ENCODE assay signal across 1 cellular context in genomic region chr6:13396241-13396792, GRCh38.
TF ChIP-seq lines count a peak whose summit lies in the region.

No MANE protein-coding gene starts in this region.

TF ChIP-seq in GM23338, 12 proteins besides CTCF, POLR2A, EP300 and RAD21 (continued from another document):
- TF ChIP-seq, protein P1, sequence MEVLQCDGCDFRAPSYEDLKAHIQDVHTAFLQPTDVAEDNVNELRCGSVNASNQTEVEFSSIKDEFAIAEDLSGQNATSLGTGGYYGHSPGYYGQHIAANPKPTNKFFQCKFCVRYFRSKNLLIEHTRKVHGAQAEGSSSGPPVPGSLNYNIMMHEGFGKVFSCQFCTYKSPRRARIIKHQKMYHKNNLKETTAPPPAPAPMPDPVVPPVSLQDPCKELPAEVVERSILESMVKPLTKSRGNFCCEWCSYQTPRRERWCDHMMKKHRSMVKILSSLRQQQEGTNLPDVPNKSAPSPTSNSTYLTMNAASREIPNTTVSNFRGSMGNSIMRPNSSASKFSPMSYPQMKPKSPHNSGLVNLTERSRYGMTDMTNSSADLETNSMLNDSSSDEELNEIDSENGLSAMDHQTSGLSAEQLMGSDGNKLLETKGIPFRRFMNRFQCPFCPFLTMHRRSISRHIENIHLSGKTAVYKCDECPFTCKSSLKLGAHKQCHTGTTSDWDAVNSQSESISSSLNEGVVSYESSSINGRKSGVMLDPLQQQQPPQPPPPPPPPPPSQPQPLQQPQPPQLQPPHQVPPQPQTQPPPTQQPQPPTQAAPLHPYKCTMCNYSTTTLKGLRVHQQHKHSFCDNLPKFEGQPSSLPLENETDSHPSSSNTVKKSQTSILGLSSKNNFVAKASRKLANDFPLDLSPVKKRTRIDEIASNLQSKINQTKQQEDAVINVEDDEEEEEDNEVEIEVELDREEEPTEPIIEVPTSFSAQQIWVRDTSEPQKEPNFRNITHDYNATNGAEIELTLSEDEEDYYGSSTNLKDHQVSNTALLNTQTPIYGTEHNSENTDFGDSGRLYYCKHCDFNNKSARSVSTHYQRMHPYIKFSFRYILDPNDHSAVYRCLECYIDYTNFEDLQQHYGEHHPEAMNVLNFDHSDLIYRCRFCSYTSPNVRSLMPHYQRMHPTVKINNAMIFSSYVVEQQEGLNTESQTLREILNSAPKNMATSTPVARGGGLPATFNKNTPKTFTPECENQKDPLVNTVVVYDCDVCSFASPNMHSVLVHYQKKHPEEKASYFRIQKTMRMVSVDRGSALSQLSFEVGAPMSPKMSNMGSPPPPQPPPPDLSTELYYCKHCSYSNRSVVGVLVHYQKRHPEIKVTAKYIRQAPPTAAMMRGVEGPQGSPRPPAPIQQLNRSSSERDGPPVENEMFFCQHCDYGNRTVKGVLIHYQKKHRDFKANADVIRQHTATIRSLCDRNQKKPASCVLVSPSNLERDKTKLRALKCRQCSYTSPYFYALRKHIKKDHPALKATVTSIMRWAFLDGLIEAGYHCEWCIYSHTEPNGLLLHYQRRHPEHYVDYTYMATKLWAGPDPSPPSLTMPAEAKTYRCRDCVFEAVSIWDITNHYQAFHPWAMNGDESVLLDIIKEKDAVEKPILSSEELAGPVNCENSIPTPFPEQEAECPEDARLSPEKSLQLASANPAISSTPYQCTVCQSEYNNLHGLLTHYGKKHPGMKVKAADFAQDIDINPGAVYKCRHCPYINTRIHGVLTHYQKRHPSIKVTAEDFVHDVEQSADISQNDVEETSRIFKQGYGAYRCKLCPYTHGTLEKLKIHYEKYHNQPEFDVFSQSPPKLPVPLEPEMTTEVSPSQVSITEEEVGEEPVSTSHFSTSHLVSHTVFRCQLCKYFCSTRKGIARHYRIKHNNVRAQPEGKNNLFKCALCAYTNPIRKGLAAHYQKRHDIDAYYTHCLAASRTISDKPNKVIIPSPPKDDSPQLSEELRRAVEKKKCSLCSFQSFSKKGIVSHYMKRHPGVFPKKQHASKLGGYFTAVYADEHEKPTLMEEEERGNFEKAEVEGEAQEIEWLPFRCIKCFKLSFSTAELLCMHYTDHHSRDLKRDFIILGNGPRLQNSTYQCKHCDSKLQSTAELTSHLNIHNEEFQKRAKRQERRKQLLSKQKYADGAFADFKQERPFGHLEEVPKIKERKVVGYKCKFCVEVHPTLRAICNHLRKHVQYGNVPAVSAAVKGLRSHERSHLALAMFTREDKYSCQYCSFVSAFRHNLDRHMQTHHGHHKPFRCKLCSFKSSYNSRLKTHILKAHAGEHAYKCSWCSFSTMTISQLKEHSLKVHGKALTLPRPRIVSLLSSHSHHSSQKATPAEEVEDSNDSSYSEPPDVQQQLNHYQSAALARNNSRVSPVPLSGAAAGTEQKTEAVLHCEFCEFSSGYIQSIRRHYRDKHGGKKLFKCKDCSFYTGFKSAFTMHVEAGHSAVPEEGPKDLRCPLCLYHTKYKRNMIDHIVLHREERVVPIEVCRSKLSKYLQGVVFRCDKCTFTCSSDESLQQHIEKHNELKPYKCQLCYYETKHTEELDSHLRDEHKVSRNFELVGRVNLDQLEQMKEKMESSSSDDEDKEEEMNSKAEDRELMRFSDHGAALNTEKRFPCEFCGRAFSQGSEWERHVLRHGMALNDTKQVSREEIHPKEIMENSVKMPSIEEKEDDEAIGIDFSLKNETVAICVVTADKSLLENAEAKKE (CRISPR knock-in tag; IDR thresholded peaks at IDR 0.05) = no peak
- TF ChIP-seq, protein P2, sequence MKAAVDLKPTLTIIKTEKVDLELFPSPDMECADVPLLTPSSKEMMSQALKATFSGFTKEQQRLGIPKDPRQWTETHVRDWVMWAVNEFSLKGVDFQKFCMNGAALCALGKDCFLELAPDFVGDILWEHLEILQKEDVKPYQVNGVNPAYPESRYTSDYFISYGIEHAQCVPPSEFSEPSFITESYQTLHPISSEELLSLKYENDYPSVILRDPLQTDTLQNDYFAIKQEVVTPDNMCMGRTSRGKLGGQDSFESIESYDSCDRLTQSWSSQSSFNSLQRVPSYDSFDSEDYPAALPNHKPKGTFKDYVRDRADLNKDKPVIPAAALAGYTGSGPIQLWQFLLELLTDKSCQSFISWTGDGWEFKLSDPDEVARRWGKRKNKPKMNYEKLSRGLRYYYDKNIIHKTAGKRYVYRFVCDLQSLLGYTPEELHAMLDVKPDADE (IDR thresholded peaks at IDR 0.05) = no peak
TF ChIP-seq in GM23338: peak in this region for 0.
